Comparison of ENCODE assay signal across 11 cellular contexts in the genomic region with DNA sequence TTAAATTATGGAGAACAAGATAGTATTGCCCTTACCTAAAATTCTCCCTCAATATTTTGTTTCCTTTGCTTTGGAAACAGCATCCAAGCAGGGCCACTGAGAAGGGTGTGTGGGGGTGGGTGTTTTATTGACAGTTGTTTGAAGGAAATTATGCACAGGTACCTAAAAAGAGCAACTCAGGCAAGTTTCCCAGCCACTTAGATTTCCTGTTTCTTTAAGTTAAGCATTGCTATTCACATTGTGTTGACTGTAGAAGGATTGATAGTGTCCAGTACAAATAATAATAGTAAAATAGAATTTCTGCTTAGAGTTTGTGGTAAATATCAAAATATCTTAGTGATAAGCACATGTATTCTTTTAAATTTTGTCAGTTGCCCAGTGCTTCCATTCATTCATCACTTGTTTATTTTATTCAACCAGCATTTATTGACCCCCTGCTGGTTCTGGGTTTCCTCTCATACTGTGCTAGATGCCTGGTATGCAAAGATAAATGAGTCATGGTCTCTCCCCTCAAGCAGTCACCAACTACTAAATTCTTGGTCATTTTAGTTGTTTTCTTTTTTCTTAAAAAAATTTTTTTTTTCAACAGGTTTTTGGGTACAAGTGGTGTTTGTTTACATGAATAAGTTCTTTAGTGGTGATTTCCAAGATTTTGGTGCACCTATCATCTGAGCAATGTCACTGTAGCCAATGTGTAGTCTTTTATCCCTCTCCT. TPM values are rescaled to one million over a fixed set of nuclear protein-coding genes. Genes with fewer than 3 reads are reported as not detected.
DNase-seq lines count a peak whose midpoint lies in the region; ATAC-seq, FAIRE-seq and TF ChIP-seq lines count a peak whose summit lies in the region.
"Had no signal": no experiment of that assay in that cellular context is flagged by ENCODE, and none has a peak within 500 bp of the region (broad histone marks: within the 10 kb centered on the region; RNA-seq: fewer than 3 reads in every experiment).

No MANE protein-coding gene starts in this region.

- POLR2A ChIA-PET in WTC11 (lab: Charles Lee), result interaction anchor here (0.6 kb wide), 1 partner anchor 152 kb away, joined by 3 read pairs; no protein-coding TSS in a partner anchor

- no peak overlapping the region for H3K4me3 ChIP-seq in BE2C (ENCODE audit: low read depth, low read length)
- H3K4me3 ChIP-seq: left ventricle myocardium inferior, right lobe of liver had no signal

- H3K4me1 ChIP-seq in BE2C, result no peaks in the 10 kb centered on the region
- H3K4me1 ChIP-seq: right lobe of liver had no signal

- H3K36me3 Mint-ChIP-seq in WTC11, result peaks cover 17% of the 10 kb centered on the region

- H3K4me1 Mint-ChIP-seq in WTC11, result peaks cover 67% of the 10 kb centered on the region

- TF ChIP-seq CTCF in WTC11 (IDR thresholded peaks at IDR 0.05) (no peak), BE2C (IDR thresholded peaks at IDR 0.05; ENCODE audit: low read depth, low read length) (no peak)

- no peaks in the 10 kb centered on the region for H3K27me3 Mint-ChIP-seq in WTC11 (ENCODE audit: low read depth)

- H3K27me3 ChIP-seq in BE2C, result no peaks in the 10 kb centered on the region
- H3K27me3 ChIP-seq: right lobe of liver had no signal

- H3K4me3 Mint-ChIP-seq in WTC11, result no peak overlapping the region

- H3K36me3 ChIP-seq in BE2C, result no peaks in the 10 kb centered on the region
- H3K36me3 ChIP-seq: left ventricle myocardium inferior, right lobe of liver had no signal

- no peak for FAIRE-seq in HTR-8/SVneo (lab: Jason Lieb, UNC)

- H3K9me3 ChIP-seq in BE2C, result no peaks in the 10 kb centered on the region
- H3K9me3 ChIP-seq: right lobe of liver had no signal

- ATAC-seq in WTC11, result peak; percentile 69
- ATAC-seq: right lobe of liver had no signal

- CTCF ChIA-PET in WTC11 (lab: Charles Lee), result no interaction called here

- peak overlapping the region; percentile 86 for H3K27ac Mint-ChIP-seq in WTC11

- peaks cover 14% of the 10 kb centered on the region for H3K9me3 Mint-ChIP-seq in WTC11

- peak; percentile 73 for DNase-seq in Caki2 (ENCODE audit: low read depth)
- DNase-seq in HTR-8/SVneo (ENCODE audit: insufficient read length, low spot score), result peak; percentile 42
- no peak for DNase-seq in WTC11 (ENCODE audit: low spot score)
- peak; percentile 62 for DNase-seq in kidney glomerular epithelial cell (lab: John Stamatoyannopoulos, UW)
- no peak for DNase-seq in CD1c-positive myeloid dendritic cell (ENCODE audit: extremely low spot score)
- DNase-seq in superior temporal gyrus (ENCODE audit: extremely low spot score), result no peak
- no peak for DNase-seq in BE2C
- no peak for DNase-seq in DMS79 (lab: John Stamatoyannopoulos, UW)
- DNase-seq: left ventricle myocardium inferior, right lobe of liver, T1000 had no signal

- in situ Hi-C loops in Caki2 (cut with HindIII; ENCODE audit: low pct_unique_long_range_greater_than_20kb, low sequenced_read_pairs), result no loop called here

TF ChIP-seq in WTC11, 78 proteins besides CTCF, POLR2A, EP300 and RAD21 (continues in another document):
- TF ChIP-seq ZSCAN18 (CRISPR knock-in tag; IDR thresholded peaks at IDR 0.05), result no peak
- no peak for TF ChIP-seq FOXP4 (CRISPR knock-in tag; IDR thresholded peaks at IDR 0.05)
- TF ChIP-seq CREM (CRISPR knock-in tag; IDR thresholded peaks at IDR 0.05), result no peak
- TF ChIP-seq, protein P1, sequence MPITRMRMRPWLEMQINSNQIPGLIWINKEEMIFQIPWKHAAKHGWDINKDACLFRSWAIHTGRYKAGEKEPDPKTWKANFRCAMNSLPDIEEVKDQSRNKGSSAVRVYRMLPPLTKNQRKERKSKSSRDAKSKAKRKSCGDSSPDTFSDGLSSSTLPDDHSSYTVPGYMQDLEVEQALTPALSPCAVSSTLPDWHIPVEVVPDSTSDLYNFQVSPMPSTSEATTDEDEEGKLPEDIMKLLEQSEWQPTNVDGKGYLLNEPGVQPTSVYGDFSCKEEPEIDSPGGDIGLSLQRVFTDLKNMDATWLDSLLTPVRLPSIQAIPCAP (CRISPR knock-in tag; IDR thresholded peaks at IDR 0.05), result no peak
- TF ChIP-seq SP1 (CRISPR knock-in tag; conservative IDR thresholded peaks at IDR 0.05), result no peak
- TF ChIP-seq TEAD1 (CRISPR knock-in tag; IDR thresholded peaks at IDR 0.05), result no peak
- no peak for TF ChIP-seq AFF4 (CRISPR knock-in tag; IDR thresholded peaks at IDR 0.05; ENCODE audit: borderline replicate concordance)
- no peak for TF ChIP-seq SOX15 (CRISPR knock-in tag; IDR thresholded peaks at IDR 0.05)
- no peak for TF ChIP-seq NR1H2 (CRISPR knock-in tag; IDR thresholded peaks at IDR 0.05)
- TF ChIP-seq GABPB1 (CRISPR knock-in tag; IDR thresholded peaks at IDR 0.05), result no peak
- no peak for TF ChIP-seq TEAD4 (CRISPR knock-in tag; IDR thresholded peaks at IDR 0.05)
- TF ChIP-seq FOXP1 (CRISPR knock-in tag; IDR thresholded peaks at IDR 0.05; ENCODE audit: borderline replicate concordance), result no peak
- no peak for TF ChIP-seq MLX (CRISPR knock-in tag; IDR thresholded peaks at IDR 0.05)
- TF ChIP-seq PREB (CRISPR knock-in tag; IDR thresholded peaks at IDR 0.05; ENCODE audit: borderline replicate concordance), result no peak

RNA-seq across cellular contexts. Expression of gene GALNT7, which starts 50.0 kb away (rescaled TPM):
- 19.3 and 31.6 TPM in 2 replicates for total RNA-seq in Caki2 (2014; rRNA removed; shearing (Covaris generic); ENCODE audit: low replicate concordance)
- 79.9 to 86.9 TPM (median 82.8 TPM) in 3 replicates for total RNA-seq in WTC11 (2021)
- 2.4 TPM for polyA plus RNA-seq in BE2C (2012; ENCODE audit: insufficient read depth, insufficient read length, low read depth)

Comparison
In these comparisons a context has a peak if more than half of its experiments do, and no peak if none do; other contexts are left out.
1. DNase-seq: peak in Caki2 (single experiment), HTR-8/SVneo (single experiment) and kidney glomerular epithelial cell (single experiment); none in WTC11 (single experiment), CD1c-positive myeloid dendritic cell (single experiment), superior temporal gyrus (single experiment), BE2C (single experiment) and DMS79 (single experiment).